14 cellular contexts compared by ENCODE assay signal in genomic region chr1:61109158-61109557, GRCh38.
"Had no signal": no experiment of that assay in that cellular context is flagged by ENCODE, and none has a peak within 500 bp of the region (broad histone marks: within the 10 kb centered on the region; RNA-seq: fewer than 3 reads in every experiment).

No MANE protein-coding gene starts in this region.

- H3K9me3 ChIP-seq: gastrocnemius medialis, neutrophil, tibial artery had no signal

- H3K27me3 ChIP-seq: dorsolateral prefrontal cortex, gastrocnemius medialis, heart left ventricle, neutrophil, tibial artery had no signal

- H3K27ac ChIP-seq: gastrocnemius medialis, neutrophil, tibial artery had no signal

- FAIRE-seq: urothelium cell line had no signal

- DNase-seq: activated naive CD4-positive, alpha-beta T cell treated with anti-CD3 and anti-CD28 coated beads, Interleukin-2, amount 10 ng/mL, durations not matched to agents 7 days and 5 days; dorsolateral prefrontal cortex; endodermal cell; gastrocnemius medialis; heart left ventricle; left cardiac atrium; stimulated activated CD4-positive, alpha-beta T cell treated with anti-CD3 and anti-CD28 coated beads, Interleukin-2, amount 100 ng/mL, for 48 hours; tibial artery had no signal

- ATAC-seq: activated CD4-positive, CD25-positive, alpha-beta regulatory T cell treated with anti-CD3 and anti-CD28 coated beads, Interleukin-2, amount 50 U/mL, for 24 hours; activated T-helper 17 cell treated with anti-CD3 and anti-CD28 coated beads, Interleukin-2, amount 50 U/mL, for 72 hours; gastrocnemius medialis; heart left ventricle; left cardiac atrium; naive thymus-derived CD4-positive, alpha-beta T cell; stimulated activated memory B cell treated with anti-CD40 and anti-IgM and Interleukin-4, amounts not matched to agents 10 μg/mL and 1 μg/mL and 100 μg/mL, for 72 hours had no signal

- H3K36me3 ChIP-seq: heart left ventricle, neutrophil had no signal

- H3K4me3 ChIP-seq: dorsolateral prefrontal cortex, gastrocnemius medialis, heart left ventricle, tibial artery had no signal
